ENCODE assay signal across 8 cellular contexts in genomic region chr2:55134316-55134706, GRCh38.
DNase-seq lines count a peak whose midpoint lies in the region; ATAC-seq, FAIRE-seq and TF ChIP-seq lines count a peak whose summit lies in the region.

No MANE protein-coding gene starts in this region.

- no peak for DNase-seq in activated CD4-positive, alpha-beta T cell treated with anti-CD3 and anti-CD28 coated beads for 36 hours
- no peak for DNase-seq in activated CD4-positive, alpha-beta T cell treated with anti-CD3 and anti-CD28 coated beads for 1 hour
- DNase-seq in T-helper 2 cell treated with Interferon-gamma antibody and Interleukin-4, amounts not matched to agents 5 μg/mL and 100 μg/mL, for 36 hours (ENCODE audit: low spot score), result no peak
- DNase-seq in foreskin fibroblast (no peak), GM12891 (ENCODE audit: insufficient read length, low spot score) (no peak), dermis blood vessel endothelial cell (no peak)

- peak; percentile 6 for ATAC-seq in activated CD4-positive, alpha-beta T cell treated with anti-CD3 and anti-CD28 coated beads for 36 hours

- intact Hi-C loops in activated CD4-positive, alpha-beta T cell treated with anti-CD3 and anti-CD28 coated beads for 36 hours (cut with DNase I, micrococcal nuclease), result loop anchor here (1.0 kb wide), 2 partner anchors 84 to 98 kb away; partner anchors contain the start of genes RTN4 (in 2 of the 2), CLHC1 (in 1 of the 2) and RPS27A (in 1 of the 2)

- CTCF ChIA-PET in activated CD4-positive, alpha-beta T cell treated with anti-CD3 and anti-CD28 coated beads for 36 hours (lab: Charles Lee), result interaction anchor here (0.7 to 2.1 kb wide), 5 partner anchors 84 to 155 kb away, joined by 3 to 7 read pairs (median 3); partner anchors contain the start of gene RTN4

- no peaks in the 10 kb centered on the region for H3K36me3 Mint-ChIP-seq in activated CD4-positive, alpha-beta T cell treated with anti-CD3 and anti-CD28 coated beads for 36 hours (ENCODE audit: low read depth)
- peaks cover 5% of the 10 kb centered on the region for H3K36me3 Mint-ChIP-seq in T-helper 2 cell treated with Interferon-gamma antibody and Interleukin-4, amounts not matched to agents 5 μg/mL and 100 μg/mL, for 36 hours (ENCODE audit: low read depth)

- POLR2A ChIA-PET in activated CD4-positive, alpha-beta T cell treated with anti-CD3 and anti-CD28 coated beads for 36 hours (lab: Charles Lee), result interaction anchor here (0.6 to 1.5 kb wide), 2 partner anchors 84 to 917 kb away, joined by 4 to 5 read pairs; partner anchors contain the start of gene RTN4

- H3K27me3 ChIP-seq in iPS-20b (ENCODE audit: insufficient read depth, low read length), result no peaks in the 10 kb centered on the region

- H3K27ac ChIP-seq in iPS-20b (ENCODE audit: low read length) (peak overlapping the region; percentile 96), temporal lobe (ENCODE audit: low read depth, low read length) (peak overlapping the region; percentile 95)

- no peak for TF ChIP-seq POLR2A in GM12891 (IDR thresholded peaks at IDR 0.05; ENCODE audit: low read depth, low read length)

- H3K27ac Mint-ChIP-seq in activated CD4-positive, alpha-beta T cell treated with anti-CD3 and anti-CD28 coated beads for 36 hours, result peak overlapping the region; percentile 96
- H3K27ac Mint-ChIP-seq in T-helper 2 cell treated with Interferon-gamma antibody and Interleukin-4, amounts not matched to agents 5 μg/mL and 100 μg/mL, for 36 hours, result peak overlapping the region; percentile 90

- H3K4me3 Mint-ChIP-seq in activated CD4-positive, alpha-beta T cell treated with anti-CD3 and anti-CD28 coated beads for 36 hours, result peak overlapping the region; percentile 65
- H3K4me3 Mint-ChIP-seq in T-helper 2 cell treated with Interferon-gamma antibody and Interleukin-4, amounts not matched to agents 5 μg/mL and 100 μg/mL, for 36 hours, result peak overlapping the region; percentile 79

- H3K9me3 ChIP-seq in iPS-20b (ENCODE audit: insufficient read depth, low read depth, low read length), result no peaks in the 10 kb centered on the region

- TF ChIP-seq CTCF in foreskin fibroblast (IDR thresholded peaks at IDR 0.05; ENCODE audit: low read depth, low read length), result no peak

- H3K27me3 Mint-ChIP-seq in activated CD4-positive, alpha-beta T cell treated with anti-CD3 and anti-CD28 coated beads for 36 hours, result no peaks in the 10 kb centered on the region
- no peaks in the 10 kb centered on the region for H3K27me3 Mint-ChIP-seq in T-helper 2 cell treated with Interferon-gamma antibody and Interleukin-4, amounts not matched to agents 5 μg/mL and 100 μg/mL, for 36 hours (ENCODE audit: low read depth)

- H3K36me3 ChIP-seq in iPS-20b (ENCODE audit: insufficient read depth, low read depth, low read length), result no peaks in the 10 kb centered on the region

- H3K4me3 ChIP-seq in iPS-20b (ENCODE audit: low read length) (peak overlapping the region; percentile 41), foreskin fibroblast (ENCODE audit: low read depth in 1 of 2, low read length in 2 of 2) (no peak overlapping the region)

- peaks cover 17% of the 10 kb centered on the region for H3K4me1 Mint-ChIP-seq in activated CD4-positive, alpha-beta T cell treated with anti-CD3 and anti-CD28 coated beads for 36 hours
- H3K4me1 Mint-ChIP-seq in T-helper 2 cell treated with Interferon-gamma antibody and Interleukin-4, amounts not matched to agents 5 μg/mL and 100 μg/mL, for 36 hours (ENCODE audit: low read depth), result peaks cover 21% of the 10 kb centered on the region

- no peak for FAIRE-seq in GM12891 (lab: Jason Lieb, UNC)

- H3K4me1 ChIP-seq in iPS-20b (ENCODE audit: insufficient read depth, low read length), result peaks cover 25% of the 10 kb centered on the region

- H3K9ac ChIP-seq in iPS-20b (ENCODE audit: low read depth, low read length), result peak overlapping the region; percentile 80; the same call in 1 of the 2 replicates

- H3K9me3 Mint-ChIP-seq in activated CD4-positive, alpha-beta T cell treated with anti-CD3 and anti-CD28 coated beads for 36 hours (ENCODE audit: low read depth), result no peaks in the 10 kb centered on the region
- H3K9me3 Mint-ChIP-seq in T-helper 2 cell treated with Interferon-gamma antibody and Interleukin-4, amounts not matched to agents 5 μg/mL and 100 μg/mL, for 36 hours, result peaks cover 4% of the 10 kb centered on the region

TF ChIP-seq in GM12891, 5 proteins besides CTCF, POLR2A, EP300 and RAD21:
- TF ChIP-seq POU2F2 (IDR thresholded peaks at IDR 0.05; ENCODE audit: low read depth, low read length), result no peak
- no peak for TF ChIP-seq POLR2AphosphoS5 (IDR thresholded peaks at IDR 0.05; ENCODE audit: low read depth, low read length)
- no peak for TF ChIP-seq PAX5 (IDR thresholded peaks at IDR 0.05; ENCODE audit: insufficient read depth, low read length, severe bottlenecking)
- no peak for TF ChIP-seq TAF1 (IDR thresholded peaks at IDR 0.05; ENCODE audit: low read depth, low read length)
- TF ChIP-seq SPI1 (IDR thresholded peaks at IDR 0.05; ENCODE audit: low read depth, low read length), result no peak
TF ChIP-seq in GM12891: peak in this region for 0.
